Comparison of ENCODE assay signal across 25 cellular contexts in the genomic region with DNA sequence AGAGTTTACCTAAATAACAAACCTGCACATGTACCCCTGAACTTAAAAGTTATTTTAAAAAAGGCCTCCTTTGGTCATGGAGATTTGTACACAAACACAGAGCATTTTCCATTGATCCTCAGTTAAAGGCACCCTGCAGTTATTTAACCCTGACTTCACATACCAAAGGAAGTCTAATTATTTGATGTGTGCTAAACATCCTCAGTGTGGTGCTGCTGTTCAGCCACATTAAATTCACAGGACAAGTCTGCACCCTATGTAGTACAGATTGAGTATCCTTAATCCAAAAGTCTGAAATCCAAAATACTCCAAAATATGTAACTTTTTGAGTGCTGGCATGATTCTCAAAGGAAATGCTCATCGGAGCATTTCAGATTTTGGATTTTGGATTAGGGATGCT. TPM values are rescaled to one million over a fixed set of nuclear protein-coding genes. Genes with fewer than 3 reads are reported as not detected.
DNase-seq lines count a peak whose midpoint lies in the region; TF ChIP-seq lines count a peak whose summit lies in the region.
"Had no signal": no experiment of that assay in that cellular context is flagged by ENCODE, and none has a peak within 500 bp of the region (broad histone marks: within the 10 kb centered on the region; RNA-seq: fewer than 3 reads in every experiment).

No MANE protein-coding gene starts in this region.

- no peak overlapping the region for H3K9ac ChIP-seq in Karpas-422 (ENCODE audit: low read length)

- peaks cover 68% of the 10 kb centered on the region for H3K4me1 ChIP-seq in Karpas-422 (ENCODE audit: low read length)
- H3K4me1 ChIP-seq: ascending aorta, suprapubic skin had no signal

- H3K27ac ChIP-seq in Karpas-422 (ENCODE audit: low read length), result 0 out of 2 replicates have a peak overlapping the region, but pooled peaks have one; percentile 4
- H3K27ac ChIP-seq: ascending aorta, C4-2B, suprapubic skin, WERI-Rb-1 had no signal

- no peaks in the 10 kb centered on the region for H3K27me3 ChIP-seq in Karpas-422 (ENCODE audit: low read length)
- H3K27me3 ChIP-seq: ascending aorta, suprapubic skin had no signal

- H3K9me3 ChIP-seq in Karpas-422 (ENCODE audit: low read length), result no peaks in the 10 kb centered on the region
- H3K9me3 ChIP-seq: ascending aorta, suprapubic skin had no signal

- H4K20me1 ChIP-seq in Karpas-422 (ENCODE audit: insufficient read depth, low read depth, low read length), result no peaks in the 10 kb centered on the region

- peaks cover 99% of the 10 kb centered on the region for H3K79me2 ChIP-seq in Karpas-422 (ENCODE audit: low read length)

- TF ChIP-seq CTCF in GM12873 (IDR thresholded peaks at IDR 0.05; ENCODE audit: insufficient read depth, low read depth, low read length, missing control alignments) (peak; percentile 9), astrocyte of the spinal cord (IDR thresholded peaks at IDR 0.05; ENCODE audit: low read depth, low read length) (peak; percentile 15)

- H3K4me3 ChIP-seq in Karpas-422 (ENCODE audit: low read length), result no peak overlapping the region
- no peak overlapping the region for H3K4me3 ChIP-seq in astrocyte of the spinal cord (ENCODE audit: low read depth, low read length)
- H3K4me3 ChIP-seq: ascending aorta, suprapubic skin had no signal

- H3K9me2 ChIP-seq in Karpas-422 (replicated peaks; ENCODE audit: insufficient read depth, low read length), result no peaks in the 10 kb centered on the region

- H2AFZ ChIP-seq in Karpas-422 (ENCODE audit: low read length), result no peak overlapping the region

- DNase-seq in Karpas-422, result no peak
- peak; percentile 14 for DNase-seq in astrocyte of the spinal cord (ENCODE audit: low read depth, low spot score)
- DNase-seq in myocyte (ENCODE audit: low read depth), result peak; percentile 34
- DNase-seq in GM03348 (ENCODE audit: low spot score), result no peak
- DNase-seq in cerebellar cortex (ENCODE audit: low spot score), result no peak
- DNase-seq in hepatic stellate cell (ENCODE audit: low spot score), result no peak
- DNase-seq: activated CD4-positive, alpha-beta T cell treated with anti-CD3 and anti-CD28 coated beads, Interleukin-2, amount 10 ng/mL, durations not matched to agents 7 days and 5 days; effector CD8-positive, alpha-beta T cell; EL; islet precursor cell; left ventricle myocardium superior; naive thymus-derived CD8-positive, alpha-beta T cell; NCI-H1105 treated with DMSO at 0.1 percent for 48 hours; NCI-H2029; NCI-H345; NCI-H774; occipital lobe; stimulated activated CD4-positive, alpha-beta T cell treated with anti-CD3 and anti-CD28 coated beads, Interleukin-2, amount 100 ng/mL, for 48 hours; T-helper 9 cell; WERI-Rb-1 had no signal

- in situ Hi-C loops in astrocyte of the spinal cord (cut with HindIII; ENCODE audit: low sequenced_read_pairs), result no loop called here

- no peak overlapping the region for H3K4me2 ChIP-seq in Karpas-422 (ENCODE audit: low read depth, low read length, poor library complexity, severe bottlenecking)

- H3K36me3 ChIP-seq in Karpas-422 (ENCODE audit: insufficient read depth, low read length), result peaks cover 13% of the 10 kb centered on the region; the same call in 1 of the 2 replicates
- H3K36me3 ChIP-seq: ascending aorta, suprapubic skin had no signal

RNA-seq across cellular contexts. Expression of a gene that starts 21.4 kb away (rescaled TPM):
- total RNA-seq in Karpas-422 (2014; rRNA removed; shearing (Covaris generic); ENCODE audit: low replicate concordance), result 29.1 and 50.5 TPM in 2 replicates
- total RNA-seq in myocyte, result 3.5 and 3.6 TPM in 2 replicates
- 1.8 TPM for polyA plus RNA-seq in myocyte (2012)
- total RNA-seq: left ventricle myocardium superior, Right ventricle myocardium inferior had no signal

Comparison
In these comparisons a context has a peak if more than half of its experiments do, and no peak if none do; other contexts are left out.
1. DNase-seq: peak in astrocyte of the spinal cord (single experiment) and myocyte (single experiment); none in Karpas-422 (single experiment), GM03348 (single experiment), cerebellar cortex (single experiment) and hepatic stellate cell (single experiment).